In the genomic region with DNA sequence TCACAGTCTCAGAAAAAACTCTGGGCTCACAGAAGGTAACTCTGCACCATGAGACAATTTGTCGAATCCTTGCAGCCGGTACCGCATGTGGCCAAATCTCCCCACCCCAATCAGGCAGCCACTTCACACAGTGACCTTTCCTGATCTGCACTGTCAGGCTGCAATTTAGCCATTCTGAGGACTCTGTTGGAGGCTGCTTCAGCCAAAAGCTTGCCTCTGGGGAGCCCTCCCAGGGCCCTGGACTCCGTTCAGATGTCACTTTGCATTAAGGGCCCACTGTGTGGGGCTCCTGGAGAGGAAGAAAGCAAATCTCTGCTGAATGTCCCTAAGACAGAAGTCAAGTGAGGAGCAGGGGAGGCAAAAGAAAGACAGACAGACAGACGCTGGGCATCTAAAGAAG, we compare ENCODE assay signal across 15 cellular contexts.
"Had no signal": no experiment of that assay in that cellular context is flagged by ENCODE, and none has a peak within 500 bp of the region (broad histone marks: within the 10 kb centered on the region; RNA-seq: fewer than 3 reads in every experiment).

No MANE protein-coding gene starts in this region.

- H3K9me3 Mint-ChIP-seq: type B pancreatic cell had no signal

- ATAC-seq: activated CD8-positive, alpha-beta T cell treated with anti-CD3 and anti-CD28 coated beads, Interleukin-2, amount 10 ng/mL, durations not matched to agents 7 days and 5 days; lower lobe of right lung had no signal

- H3K27ac ChIP-seq: hepatocyte, lower lobe of right lung, suprapubic skin had no signal

- H3K4me2 ChIP-seq: hepatocyte had no signal

- H2AFZ ChIP-seq: hepatocyte had no signal

- H3K27me3 Mint-ChIP-seq: activated naive CD8-positive, alpha-beta T cell treated with anti-CD3 and anti-CD28 coated beads, Interleukin-2, amount 10 ng/mL, durations not matched to agents 7 days and 5 days; progenitor cell of endocrine pancreas; type B pancreatic cell had no signal

- DNase-seq: activated CD4-positive, alpha-beta T cell treated with anti-CD3 and anti-CD28 coated beads for 48 hours; activated CD8-positive, alpha-beta memory T cell treated with anti-CD3 and anti-CD28 coated beads, Interleukin-2, amount 50 U/mL, for 48 hours; activated CD8-positive, alpha-beta T cell treated with anti-CD3 and anti-CD28 coated beads, Interleukin-2, amount 10 ng/mL, durations not matched to agents 7 days and 5 days; activated naive CD8-positive, alpha-beta T cell treated with anti-CD3 and anti-CD28 coated beads, Interleukin-2, amount 10 ng/mL, durations not matched to agents 7 days and 5 days; aorta; effector CD8-positive, alpha-beta T cell; kidney glomerular epithelial cell; lower lobe of right lung; midbrain; stimulated activated CD4-positive, alpha-beta T cell treated with anti-CD3 and anti-CD28 coated beads, Interleukin-12 subunit alpha, Interleukin-12 subunit beta, amount 100 ng/mL, for 4 hours; stimulated activated naive CD4-positive, alpha-beta T cell treated with Interleukin-2 at 50 U/mL for 16 hours had no signal

- H3K4me3 Mint-ChIP-seq: activated CD8-positive, alpha-beta T cell treated with anti-CD3 and anti-CD28 coated beads, Interleukin-2, amount 10 ng/mL, durations not matched to agents 7 days and 5 days; activated naive CD8-positive, alpha-beta T cell treated with anti-CD3 and anti-CD28 coated beads, Interleukin-2, amount 10 ng/mL, durations not matched to agents 7 days and 5 days; type B pancreatic cell had no signal

- H3K4me1 ChIP-seq: lower lobe of right lung, suprapubic skin had no signal

- H3K27me3 ChIP-seq: hepatocyte, suprapubic skin had no signal

- H3K9me3 ChIP-seq: lower lobe of right lung, suprapubic skin had no signal

- H3K79me2 ChIP-seq: hepatocyte had no signal

- H3K36me3 Mint-ChIP-seq: type B pancreatic cell had no signal

- H3K4me3 ChIP-seq: hepatocyte, lower lobe of right lung, suprapubic skin had no signal

- H3K27ac Mint-ChIP-seq: activated CD8-positive, alpha-beta T cell treated with anti-CD3 and anti-CD28 coated beads, Interleukin-2, amount 10 ng/mL, durations not matched to agents 7 days and 5 days; progenitor cell of endocrine pancreas; type B pancreatic cell had no signal

- H3K36me3 ChIP-seq: lower lobe of right lung, suprapubic skin had no signal
